15 cellular contexts compared by ENCODE assay signal in the genomic region with DNA sequence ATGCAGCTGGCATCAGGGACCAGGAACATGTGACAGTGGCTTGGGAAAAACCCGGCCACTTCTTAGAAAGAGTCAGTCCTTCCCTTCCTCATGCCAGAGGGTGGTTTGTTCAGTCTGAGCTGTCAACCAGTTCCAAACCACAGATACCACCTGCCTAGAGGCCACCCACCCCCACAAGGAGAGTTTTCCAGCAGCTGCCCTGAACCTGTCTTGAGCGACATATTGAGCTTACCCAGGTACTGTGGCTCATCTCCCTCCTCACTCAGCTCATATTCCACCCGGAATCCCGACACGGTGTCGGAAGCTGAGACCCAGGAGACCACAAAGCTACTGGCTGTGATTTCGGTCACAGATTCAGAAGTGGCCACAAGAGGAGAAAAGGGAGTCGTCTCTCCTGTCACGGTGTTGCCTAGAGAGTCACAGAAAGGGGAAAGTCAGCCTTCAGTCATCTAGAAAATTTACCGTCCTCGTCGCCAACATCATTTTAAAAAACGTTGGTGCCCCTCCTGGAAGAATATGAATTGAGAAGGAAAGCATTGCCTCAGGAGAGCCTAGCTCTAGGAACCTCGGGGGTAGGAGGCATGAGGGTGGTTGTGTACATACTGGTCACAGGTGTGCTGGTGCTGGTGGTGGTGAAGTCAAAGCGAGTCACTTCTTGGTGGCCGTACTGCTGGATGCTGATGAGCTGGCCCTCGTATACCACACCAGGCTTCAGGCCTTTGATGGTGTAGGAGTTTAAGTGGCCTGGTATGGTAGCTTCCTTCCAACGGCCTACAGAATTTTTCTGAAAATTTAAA. TPM values are rescaled to one million over a fixed set of nuclear protein-coding genes. Genes with fewer than 3 reads are reported as not detected.
A peak's percentile ranks its signal among the peaks of the same experiment; 100 is the strongest.
DNase-seq lines count a peak whose midpoint lies in the region; ATAC-seq, FAIRE-seq and TF ChIP-seq lines count a peak whose summit lies in the region.
"Had no signal": no experiment of that assay in that cellular context is flagged by ENCODE, and none has a peak within 500 bp of the region (broad histone marks: within the 10 kb centered on the region; RNA-seq: fewer than 3 reads in every experiment).

No MANE protein-coding gene starts in this region.

- no peaks in the 10 kb centered on the region for H3K27me3 ChIP-seq in astrocyte (ENCODE audit: insufficient read depth, low read length)
- no peaks in the 10 kb centered on the region for H3K27me3 ChIP-seq in lower lobe of right lung (ENCODE audit: low read depth)
- H3K27me3 ChIP-seq in ovary = no peaks in the 10 kb centered on the region
- H3K27me3 ChIP-seq: vagina had no signal

- no peaks in the 10 kb centered on the region for H3K27me3 Mint-ChIP-seq in astrocyte (ENCODE audit: low read depth, unreplicated experiment)

- peak overlapping the region; percentile 89 for H3K27ac Mint-ChIP-seq in astrocyte (ENCODE audit: unreplicated experiment)
- H3K27ac Mint-ChIP-seq: CD14-positive monocyte had no signal

- no peak overlapping the region for H2AFZ ChIP-seq in astrocyte (ENCODE audit: low read depth, low read length)
- H2AFZ ChIP-seq: parathyroid adenoma had no signal

- intact Hi-C loops in lower lobe of right lung (cut with DNase I) (no loop called here), head of caudate nucleus (cut with DNase I) (no loop called here), ovary (cut with DNase I) (no loop called here)

- H4K20me1 ChIP-seq in astrocyte (ENCODE audit: insufficient read depth, low read length) = peaks cover 94% of the 10 kb centered on the region

- TF ChIP-seq CTCF in astrocyte (IDR thresholded peaks at IDR 0.05; ENCODE audit: insufficient read depth, low read depth, low read length) (no peak), lower lobe of right lung (IDR thresholded peaks at IDR 0.05) (no peak), ovary (IDR thresholded peaks at IDR 0.05) (no peak)

- H3K9me3 Mint-ChIP-seq in astrocyte (ENCODE audit: unreplicated experiment) = no peaks in the 10 kb centered on the region

- H3K4me1 Mint-ChIP-seq in astrocyte (ENCODE audit: low read depth, unreplicated experiment) = peaks cover 58% of the 10 kb centered on the region
- H3K4me1 Mint-ChIP-seq: CD14-positive monocyte had no signal

- peaks cover 68% of the 10 kb centered on the region for H3K4me1 ChIP-seq in astrocyte (ENCODE audit: insufficient read depth, low read length)
- no peaks in the 10 kb centered on the region for H3K4me1 ChIP-seq in lower lobe of right lung
- H3K4me1 ChIP-seq in urinary bladder (ENCODE audit: insufficient read depth) = no peaks in the 10 kb centered on the region
- no peaks in the 10 kb centered on the region for H3K4me1 ChIP-seq in ovary (ENCODE audit: insufficient read depth)
- H3K4me1 ChIP-seq: left ventricle myocardium inferior, parathyroid adenoma, vagina had no signal

- H3K27ac ChIP-seq in astrocyte (ENCODE audit: low read depth, low read length) (peak overlapping the region; percentile 56), lower lobe of right lung (peak overlapping the region; percentile 14), urinary bladder (ENCODE audit: low read depth) (peak overlapping the region; percentile 35), ovary (no peak overlapping the region)
- H3K27ac ChIP-seq: left ventricle myocardium inferior, parathyroid adenoma, vagina had no signal

- peak; percentile 45 for FAIRE-seq in astrocyte (lab: Jason Lieb, UNC)

- H3K4me3 ChIP-seq in astrocyte (ENCODE audit: insufficient read depth, low read depth, low read length) (no peak overlapping the region), lower lobe of right lung (no peak overlapping the region), urinary bladder (ENCODE audit: low read depth, low read length) (no peak overlapping the region), ovary (no peak overlapping the region)
- H3K4me3 ChIP-seq: left ventricle myocardium inferior, vagina had no signal

- peak overlapping the region; percentile 40 for H3K4me3 Mint-ChIP-seq in astrocyte (ENCODE audit: unreplicated experiment)
- H3K4me3 Mint-ChIP-seq: CD14-positive monocyte had no signal

- peak overlapping the region; percentile 54 for H3K4me2 ChIP-seq in astrocyte (ENCODE audit: low read length)

- peaks cover 41% of the 10 kb centered on the region for H3K79me2 ChIP-seq in astrocyte (ENCODE audit: insufficient read depth, low read length)
- H3K79me2 ChIP-seq: parathyroid adenoma had no signal

- DNase-seq in stimulated activated CD4-positive, alpha-beta T cell treated with anti-CD3 and anti-CD28 coated beads, Interleukin-15, amount 100 ng/mL, for 24 hours = peak; percentile 50
- no peak for DNase-seq in stimulated activated CD4-positive, alpha-beta T cell treated with anti-CD3 and anti-CD28 coated beads, Interleukin-12 subunit alpha, Interleukin-12 subunit beta, amount 100 ng/mL, for 4 hours
- DNase-seq in astrocyte (ENCODE audit: low read depth) (no peak), lower lobe of right lung (no peak), head of caudate nucleus (no peak), ovary (no peak), ureter (ENCODE audit: low spot score) (no peak)
- DNase-seq: activated effector memory CD4-positive, alpha-beta T cell treated with Interleukin-2 at 50 U/mL for 16 hours; cortex of kidney; left ventricle myocardium inferior; NCI-H2029 treated with DMSO at 0.1 percent for 48 hours had no signal

- peak overlapping the region; percentile 54 for H3K9ac ChIP-seq in astrocyte (ENCODE audit: low read length)
- H3K9ac ChIP-seq: parathyroid adenoma had no signal

- no peaks in the 10 kb centered on the region for H3K9me3 ChIP-seq in astrocyte (ENCODE audit: insufficient read depth, low read depth, low read length)
- no peaks in the 10 kb centered on the region for H3K9me3 ChIP-seq in lower lobe of right lung
- H3K9me3 ChIP-seq in ovary = no peaks in the 10 kb centered on the region
- H3K9me3 ChIP-seq: left ventricle myocardium inferior, vagina had no signal

- H3K36me3 Mint-ChIP-seq in astrocyte (ENCODE audit: low read depth, unreplicated experiment) = peaks cover 41% of the 10 kb centered on the region
- H3K36me3 Mint-ChIP-seq: CD14-positive monocyte had no signal

- WGBS in urinary bladder = 92% methylated on average over 18 of the region's 18 CpGs
- 92 to 94% (median 93%) methylated on average over 18 of the region's 18 CpGs for WGBS in ovary, 3 donors

- H3K36me3 ChIP-seq in astrocyte (ENCODE audit: insufficient read depth, low read length) (peaks cover 88% of the 10 kb centered on the region), lower lobe of right lung (peaks cover 88% of the 10 kb centered on the region), urinary bladder (ENCODE audit: insufficient read depth) (peaks cover 2% of the 10 kb centered on the region), ovary (no peaks in the 10 kb centered on the region)

- peak in 1 of 2 donors; percentile 27 for ATAC-seq in lower lobe of right lung

- TF ChIP-seq EP300 in ovary (IDR thresholded peaks at IDR 0.05) = no peak

- TF ChIP-seq POLR2A in ovary (IDR thresholded peaks at IDR 0.05) = no peak

RNA-seq across cellular contexts. Expression of a gene that starts 26.3 kb away (rescaled TPM):
- total RNA-seq in astrocyte (17,010 and 22,524 TPM in 2 replicates), lower lobe of right lung (1,248 TPM), urinary bladder (1,853 TPM), ovary (100 to 1,000 TPM in 6 of 7 donors, 10 to 100 TPM in 1; 96.3 to 438 (median 208) TPM), ureter (125 TPM)
- polyA plus RNA-seq in urinary bladder (1,813 TPM), ovary (100 to 1,000 TPM; 550 to 979 TPM)

Comparison
In these comparisons a context has a peak if more than half of its experiments do, and no peak if none do; other contexts are left out.
1. H3K27ac ChIP-seq: peak in astrocyte (single experiment), lower lobe of right lung (single experiment) and urinary bladder (single experiment); none in ovary (0 of 2).